Comparison of ENCODE assay signal across 8 cellular contexts in genomic region chr11:30585892-30586250, GRCh38. TPM values are rescaled to one million over a fixed set of nuclear protein-coding genes. Genes with fewer than 3 reads are reported as not detected.
DNase-seq lines count a peak whose midpoint lies in the region; ATAC-seq and TF ChIP-seq lines count a peak whose summit lies in the region.

No MANE protein-coding gene starts in this region.

- peaks cover 21 to 43% (median 29%) of the 10 kb centered on the region in 4 donors for H3K4me1 ChIP-seq in stomach

- H3K27ac Mint-ChIP-seq in brain = peak overlapping the region in 3 of 5 experiments; percentile 90 to 97 (median 92)

- no peak for TF ChIP-seq EP300 in stomach (IDR thresholded peaks at IDR 0.05)

- peaks cover 0 to 2% (median 0%) of the 10 kb centered on the region in 5 experiments for H3K9me3 Mint-ChIP-seq in brain

- H3K27ac ChIP-seq in stomach = peak overlapping the region in 4 of 5 donors; percentile 58 to 85 (median 62)

- no peaks in the 10 kb centered on the region for H3K36me3 ChIP-seq in stomach

- H3K36me3 Mint-ChIP-seq in brain = no peaks in the 10 kb centered on the region

- H3K4me1 Mint-ChIP-seq in brain = peaks cover 53% of the 10 kb centered on the region

- peak; percentile 28 for ATAC-seq in HG03159 (IDR thresholded peaks at IDR 0.05; ENCODE audit: unreplicated experiment)

- DNase-seq in stimulated activated CD4-positive, alpha-beta T cell treated with anti-CD3 and anti-CD28 coated beads, Interleukin-15, amount 100 ng/mL, for 24 hours = peak; percentile 8
- DNase-seq in stimulated activated CD4-positive, alpha-beta T cell treated with anti-CD3 and anti-CD28 coated beads, Interleukin-4, amount 100 ng/mL, for 4 hours = no peak
- peak; percentile 77 for DNase-seq in left kidney (ENCODE audit: low read depth, low spot score)
- DNase-seq in stomach = no peak
- DNase-seq in NCI-H345 (lab: John Stamatoyannopoulos, UW) = no peak
- no peak for DNase-seq in NCI-H345 treated with DMSO at 0.1 percent for 48 hours (lab: John Stamatoyannopoulos, UW; ENCODE audit: unreplicated experiment)

- WGBS in stomach, 5 donors = 1 to 8% (median 1%) methylated on average over 5 to 41 of the region's 42 CpGs

- no peak for TF ChIP-seq POLR2A in stomach (IDR thresholded peaks at IDR 0.05)

- peaks cover 3% of the 10 kb centered on the region for H3K27me3 Mint-ChIP-seq in brain

- H3K27me3 ChIP-seq in stomach = peaks cover 4 to 57% (median 33%) of the 10 kb centered on the region in 3 donors

- H3K9me3 ChIP-seq in stomach = no peaks in the 10 kb centered on the region

- peak overlapping the region; percentile 65 to 71 (median 70) for H3K4me3 ChIP-seq in stomach

- TF ChIP-seq CTCF in brain (conservative IDR thresholded peaks at IDR 0.05) (no peak), stomach (IDR thresholded peaks at IDR 0.05) (no peak)

- intact Hi-C loops in stomach (cut with DNase I; ENCODE audit: low total_unique reads) = loop anchor here (5.0 kb wide), 1 partner anchor 401 kb away; no protein-coding TSS in a partner anchor

- H3K4me3 Mint-ChIP-seq in brain = peak overlapping the region; percentile 77 to 91 (median 86)

RNA-seq across cellular contexts. Expression of gene MPPED2, which starts 0.3 kb away (rescaled TPM):
- polyA plus RNA-seq in brain (ENCODE audit: insufficient read depth, low read depth, low replicate concordance) (3.4 TPM), stomach (1 to 10 TPM in 1 of 3 donors, under 1 TPM in 2; 0.12 to 1.8 (median 0.61) TPM)
- total RNA-seq in stomach = 10 to 100 TPM in 1 of 5 donors, 1 to 10 TPM in 3, under 1 TPM in 1; 0.43 to 10.3 (median 4.1) TPM

Comparison
In these comparisons a context has a peak if more than half of its experiments do, and no peak if none do; other contexts are left out.
1. DNase-seq: peak in stimulated activated CD4-positive, alpha-beta T cell treated with anti-CD3 and anti-CD28 coated beads, Interleukin-15, amount 100 ng/mL, for 24 hours (single experiment) and left kidney (single experiment); none in stimulated activated CD4-positive, alpha-beta T cell treated with anti-CD3 and anti-CD28 coated beads, Interleukin-4, amount 100 ng/mL, for 4 hours (0 of 2), stomach (single experiment), NCI-H345 (single experiment) and NCI-H345 treated with DMSO at 0.1 percent for 48 hours (single experiment).